10 cellular contexts compared by ENCODE assay signal in the genomic region with DNA sequence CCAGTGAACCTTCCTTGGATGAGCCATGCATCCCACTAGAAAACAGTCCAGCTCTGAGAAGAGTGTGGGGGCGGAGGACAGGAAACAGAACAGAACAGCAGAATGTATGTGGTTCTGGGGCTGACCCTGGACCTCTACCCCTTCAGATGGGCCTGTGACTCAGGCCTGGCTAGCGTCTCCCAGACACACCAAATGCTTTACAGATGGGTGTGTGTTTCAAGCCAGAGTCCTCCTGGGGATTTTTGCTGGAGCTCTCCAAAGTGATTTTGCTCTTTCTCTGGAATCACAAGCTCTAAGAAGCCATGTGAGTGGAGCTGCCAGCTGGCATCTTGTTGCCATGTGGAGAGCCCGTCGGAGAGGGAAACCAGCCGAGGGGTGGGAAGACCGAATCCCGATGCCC. TPM values are rescaled to one million over a fixed set of nuclear protein-coding genes. Genes with fewer than 3 reads are reported as not detected.
A peak's percentile ranks its signal among the peaks of the same experiment; 100 is the strongest.
DNase-seq lines count a peak whose midpoint lies in the region; ATAC-seq and TF ChIP-seq lines count a peak whose summit lies in the region.
"Had no signal": no experiment of that assay in that cellular context is flagged by ENCODE, and none has a peak within 500 bp of the region (broad histone marks: within the 10 kb centered on the region; RNA-seq: fewer than 3 reads in every experiment).

No MANE protein-coding gene starts in this region.

- H3K27me3 ChIP-seq in left ventricle myocardium inferior (ENCODE audit: low read depth) = no peaks in the 10 kb centered on the region
- no peaks in the 10 kb centered on the region for H3K27me3 ChIP-seq in skeletal muscle satellite cell (ENCODE audit: control insufficient read depth, insufficient read depth, low read length)

- H3K4me3 ChIP-seq in astrocyte of the cerebellum (ENCODE audit: low read depth, low read length) = no peak overlapping the region
- no peak overlapping the region for H3K4me3 ChIP-seq in left ventricle myocardium inferior
- H3K4me3 ChIP-seq in skeletal muscle satellite cell (ENCODE audit: low read length) = peak overlapping the region; percentile 13

- H3K9me3 ChIP-seq in left ventricle myocardium inferior (replicated peaks) = no peaks in the 10 kb centered on the region
- H3K9me3 ChIP-seq in skeletal muscle satellite cell (replicated peaks; ENCODE audit: low read length) = no peaks in the 10 kb centered on the region

- H3K9ac ChIP-seq in skeletal muscle satellite cell (ENCODE audit: low read depth, low read length) = no peak overlapping the region

- no peak for TF ChIP-seq CTCF in astrocyte of the cerebellum (IDR thresholded peaks at IDR 0.05; ENCODE audit: low read depth, low read length, missing control alignments)
- no peak for TF ChIP-seq CTCF in left ventricle myocardium inferior (IDR thresholded peaks at IDR 0.05; ENCODE audit: borderline replicate concordance)

- in situ Hi-C loops in astrocyte of the cerebellum (cut with HindIII; ENCODE audit: low sequenced_read_pairs) = no loop called here

- H3K27ac ChIP-seq in left ventricle myocardium inferior (replicated peaks) = peak overlapping the region; percentile 32

- no peak for TF ChIP-seq POLR2A in erythroblast (IDR thresholded peaks at IDR 0.05; ENCODE audit: low read length)

- H3K36me3 ChIP-seq in left ventricle myocardium inferior (no peaks in the 10 kb centered on the region), skeletal muscle satellite cell (ENCODE audit: insufficient read depth, low read length) (no peaks in the 10 kb centered on the region)

- peak overlapping the region; percentile 58 for H3K4me2 ChIP-seq in skeletal muscle satellite cell (ENCODE audit: low read length)

- no peak for ATAC-seq in HG03354 (IDR thresholded peaks at IDR 0.05; ENCODE audit: poor library complexity, severe bottlenecking, unreplicated experiment)

- peaks cover 41% of the 10 kb centered on the region for H3K4me1 ChIP-seq in left ventricle myocardium inferior
- H3K4me1 ChIP-seq in skeletal muscle satellite cell (ENCODE audit: control insufficient read depth, insufficient read depth, low read length) = peaks cover 21% of the 10 kb centered on the region

- intact Hi-C loops in left ventricle myocardium inferior (cut with micrococcal nuclease) = no loop called here

- peak; percentile 92 for DNase-seq in GM03348 (ENCODE audit: low spot score)
- peak; percentile 61 for DNase-seq in astrocyte of the cerebellum (ENCODE audit: low read depth)
- no peak for DNase-seq in left ventricle myocardium inferior
- DNase-seq in erythroblast (lab: John Stamatoyannopoulos, UW) = no peak
- no peak for DNase-seq in activated naive CD4-positive, alpha-beta T cell treated with anti-CD3 and anti-CD28 coated beads, Interleukin-2, amount 50 U/mL, for 16 hours
- no peak for DNase-seq in SIG-M5 treated with dmso at 0.1 percent for 504 hours (lab: John Stamatoyannopoulos, UW; ENCODE audit: unreplicated experiment)
- DNase-seq: KG1, NCI-H510A had no signal

RNA-seq across cellular contexts. Expression of a gene that starts 13.2 kb away (rescaled TPM):
- 0.58 TPM for total RNA-seq in left ventricle myocardium inferior
- total RNA-seq in skeletal muscle satellite cell (2012; rRNA removed) = not detected in 2 replicates

RNA-seq across cellular contexts. Expression of a gene that starts 20.9 kb away (rescaled TPM):
- 0.22 TPM for total RNA-seq in left ventricle myocardium inferior
- total RNA-seq in skeletal muscle satellite cell (2012; rRNA removed) = under 0.01 and 0.44 TPM in 2 replicates

RNA-seq across cellular contexts. Expression of a gene that starts 28.5 kb away (rescaled TPM):
- total RNA-seq in left ventricle myocardium inferior = 296 TPM
- total RNA-seq in skeletal muscle satellite cell (2012; rRNA removed) = 68.2 and 77.8 TPM in 2 replicates

RNA-seq across cellular contexts. Expression of a gene that starts 28.6 kb away (rescaled TPM):
- total RNA-seq in left ventricle myocardium inferior = 14.2 TPM
- 18.0 and 21.0 TPM in 2 replicates for total RNA-seq in skeletal muscle satellite cell (2012; rRNA removed)

RNA-seq across cellular contexts. Expression of a gene that starts 35.0 kb away (rescaled TPM):
- total RNA-seq in left ventricle myocardium inferior = 93.7 TPM
- total RNA-seq in skeletal muscle satellite cell (2012; rRNA removed) = 89.5 and 93.9 TPM in 2 replicates

Comparison
In these comparisons a context has a peak if more than half of its experiments do, and no peak if none do; other contexts are left out.
1. DNase-seq: peak in GM03348 (single experiment) and astrocyte of the cerebellum (single experiment); none in left ventricle myocardium inferior (single experiment), erythroblast (0 of 2), activated naive CD4-positive, alpha-beta T cell treated with anti-CD3 and anti-CD28 coated beads, Interleukin-2, amount 50 U/mL, for 16 hours (single experiment) and SIG-M5 treated with dmso at 0.1 percent for 504 hours (single experiment).